Comparison of ENCODE assay signal across 23 cellular contexts in genomic region chr3:88291516-88291915, GRCh38.
"Had no signal": no experiment of that assay in that cellular context is flagged by ENCODE, and none has a peak within 500 bp of the region (broad histone marks: within the 10 kb centered on the region; RNA-seq: fewer than 3 reads in every experiment).

No MANE protein-coding gene starts in this region.

- H3K27me3 Mint-ChIP-seq: effector memory CD8-positive, alpha-beta T cell; natural killer cell treated with Interleukin-12 subunit alpha and Interleukin-12 subunit beta and Interleukin-15 and Interleukin-18, amount 100 ng/mL, for 72 hours had no signal

- DNase-seq: cortex of kidney; effector memory CD8-positive, alpha-beta T cell; gastrocnemius medialis; head of caudate nucleus; kidney; mesenchymal stem cell; mucosa of descending colon; naive B cell; psoas muscle; right cardiac atrium; sigmoid colon; stimulated activated CD4-positive, alpha-beta T cell treated with anti-CD3 and anti-CD28 coated beads, Interleukin-2, amount 100 ng/mL, for 24 hours; stimulated activated CD4-positive, alpha-beta T cell treated with anti-CD3 and anti-CD28 coated beads, Interleukin-4, amount 100 ng/mL, for 24 hours; stimulated activated naive CD4-positive, alpha-beta T cell treated with Interleukin-2 at 50 U/mL for 16 hours; stomach; thyroid gland; trophoblast cell had no signal

- H3K4me1 Mint-ChIP-seq: mesothelial cell of epicardium; naive B cell; neural crest cell; stimulated activated effector memory CD8-positive, alpha-beta T cell treated with anti-CD3 and anti-CD28 coated beads, Interleukin-12 subunit alpha, Interleukin-12 subunit beta, amount 100 ng/mL, for 72 hours had no signal

- H3K4me2 ChIP-seq: hepatocyte had no signal

- H3K27ac ChIP-seq: gastrocnemius medialis, hepatocyte, psoas muscle, sigmoid colon, stomach, thyroid gland, vagina had no signal

- H3K79me2 ChIP-seq: hepatocyte had no signal

- H3K4me1 ChIP-seq: gastrocnemius medialis, psoas muscle, sigmoid colon, stomach, vagina had no signal

- H3K27me3 ChIP-seq: gastrocnemius medialis, hepatocyte, sigmoid colon, stomach, thyroid gland, vagina had no signal

- H3K36me3 ChIP-seq: gastrocnemius medialis, sigmoid colon, stomach, thyroid gland, vagina had no signal

- H3K36me3 Mint-ChIP-seq: mesothelial cell of epicardium; natural killer cell treated with Interleukin-12 subunit alpha and Interleukin-12 subunit beta and Interleukin-15 and Interleukin-18, amount 100 ng/mL, for 72 hours; stimulated activated effector memory CD8-positive, alpha-beta T cell treated with anti-CD3 and anti-CD28 coated beads, Interleukin-12 subunit alpha, Interleukin-12 subunit beta, amount 100 ng/mL, for 72 hours had no signal

- H3K27ac Mint-ChIP-seq: effector memory CD8-positive, alpha-beta T cell; mesothelial cell of epicardium; naive B cell; natural killer cell treated with Interleukin-12 subunit alpha and Interleukin-12 subunit beta and Interleukin-15 and Interleukin-18, amount 100 ng/mL, for 72 hours; stimulated activated effector memory CD8-positive, alpha-beta T cell treated with anti-CD3 and anti-CD28 coated beads, Interleukin-12 subunit alpha, Interleukin-12 subunit beta, amount 100 ng/mL, for 72 hours had no signal

- H3K4me3 Mint-ChIP-seq: effector memory CD8-positive, alpha-beta T cell; mesothelial cell of epicardium; naive B cell; natural killer cell treated with Interleukin-12 subunit alpha and Interleukin-12 subunit beta and Interleukin-15 and Interleukin-18, amount 100 ng/mL, for 72 hours; neural crest cell; stimulated activated effector memory CD8-positive, alpha-beta T cell treated with anti-CD3 and anti-CD28 coated beads, Interleukin-12 subunit alpha, Interleukin-12 subunit beta, amount 100 ng/mL, for 72 hours had no signal

- H3K9me3 ChIP-seq: gastrocnemius medialis, mucosa of descending colon, psoas muscle, sigmoid colon, thyroid gland, vagina had no signal

- H3K4me3 ChIP-seq: gastrocnemius medialis, hepatocyte, mucosa of descending colon, psoas muscle, sigmoid colon, stomach, thyroid gland, vagina had no signal

- H2AFZ ChIP-seq: hepatocyte had no signal
